In genomic region chr1:40315239-40315794, GRCh38 we compare ENCODE assay signal across 8 cellular contexts. TPM values are rescaled to one million over a fixed set of nuclear protein-coding genes. Genes with fewer than 3 reads are reported as not detected.
DNase-seq lines count a peak whose midpoint lies in the region; ATAC-seq and TF ChIP-seq lines count a peak whose summit lies in the region.

No MANE protein-coding gene starts in this region.

- H3K4me3 ChIP-seq in A673 (ENCODE audit: low read depth, low read length, poor library complexity, severe bottlenecking) = peak overlapping the region; percentile 56

- no peak for TF ChIP-seq EP300 in Ishikawa (IDR thresholded peaks at IDR 0.05; ENCODE audit: borderline replicate concordance)

- intact Hi-C loops in A673 (cut with micrococcal nuclease; ENCODE audit: unreplicated experiment) = loop anchor here (5.0 kb wide), 1 partner anchor 87 kb away; no protein-coding TSS in a partner anchor

- H3K9me3 ChIP-seq in A673 (ENCODE audit: low read depth, low read length, poor library complexity, severe bottlenecking) = no peaks in the 10 kb centered on the region

- TF ChIP-seq RAD21 in Ishikawa (IDR thresholded peaks at IDR 0.05; ENCODE audit: low read depth) = peak; percentile 75

- H3K4me1 ChIP-seq in A673 (ENCODE audit: insufficient read depth, low read length, poor library complexity, severe bottlenecking) = peaks cover 12% of the 10 kb centered on the region

- no peaks in the 10 kb centered on the region for H3K9me3 Mint-ChIP-seq in natural killer cell treated with Interleukin-12 subunit alpha and Interleukin-12 subunit beta and Interleukin-15 and Interleukin-18, amount 100 ng/mL, for 72 hours
- H3K9me3 Mint-ChIP-seq in stimulated activated memory B cell treated with anti-CD40 and anti-IgM and Interleukin-4, amounts not matched to agents 10 μg/mL and 1 μg/mL and 100 μg/mL, for 72 hours = no peaks in the 10 kb centered on the region

- peak; percentile 52 for ATAC-seq in GM18868 (IDR thresholded peaks at IDR 0.05; ENCODE audit: unreplicated experiment)
- peak; percentile 81 to 85 for ATAC-seq in natural killer cell treated with Interleukin-12 subunit alpha and Interleukin-12 subunit beta and Interleukin-15 and Interleukin-18, amount 100 ng/mL, for 72 hours
- peak; percentile 71 for ATAC-seq in stimulated activated memory B cell treated with anti-CD40 and anti-IgM and Interleukin-4, amounts not matched to agents 10 μg/mL and 1 μg/mL and 100 μg/mL, for 72 hours

- peak overlapping the region; percentile 43 for H3K27ac ChIP-seq in A673 (ENCODE audit: low read depth, low read length, poor library complexity, severe bottlenecking)

- BruUV-seq in A673 (replicated peaks; lab: Mats Ljungman, UMichigan) = no TSS peak

- peak overlapping the region in 1 of 2 donors; percentile 83 for H3K27ac Mint-ChIP-seq in natural killer cell treated with Interleukin-12 subunit alpha and Interleukin-12 subunit beta and Interleukin-15 and Interleukin-18, amount 100 ng/mL, for 72 hours
- peak overlapping the region; percentile 86 for H3K27ac Mint-ChIP-seq in stimulated activated memory B cell treated with anti-CD40 and anti-IgM and Interleukin-4, amounts not matched to agents 10 μg/mL and 1 μg/mL and 100 μg/mL, for 72 hours

- no peaks in the 10 kb centered on the region for H3K36me3 Mint-ChIP-seq in natural killer cell treated with Interleukin-12 subunit alpha and Interleukin-12 subunit beta and Interleukin-15 and Interleukin-18, amount 100 ng/mL, for 72 hours
- no peaks in the 10 kb centered on the region for H3K36me3 Mint-ChIP-seq in stimulated activated memory B cell treated with anti-CD40 and anti-IgM and Interleukin-4, amounts not matched to agents 10 μg/mL and 1 μg/mL and 100 μg/mL, for 72 hours

- TF ChIP-seq CTCF in A673 (conservative IDR thresholded peaks at IDR 0.05; ENCODE audit: low read depth, low read length) = peak; percentile 90

- H3K27me3 ChIP-seq in A673 (replicated peaks; ENCODE audit: insufficient read depth, low read depth, low read length, poor library complexity) = no peaks in the 10 kb centered on the region

- H3K4me3 Mint-ChIP-seq in natural killer cell treated with Interleukin-12 subunit alpha and Interleukin-12 subunit beta and Interleukin-15 and Interleukin-18, amount 100 ng/mL, for 72 hours = peak overlapping the region; percentile 85
- H3K4me3 Mint-ChIP-seq in stimulated activated memory B cell treated with anti-CD40 and anti-IgM and Interleukin-4, amounts not matched to agents 10 μg/mL and 1 μg/mL and 100 μg/mL, for 72 hours = peak overlapping the region; percentile 85

- peaks cover 18 to 19% of the 10 kb centered on the region in 2 donors for H3K27me3 Mint-ChIP-seq in natural killer cell treated with Interleukin-12 subunit alpha and Interleukin-12 subunit beta and Interleukin-15 and Interleukin-18, amount 100 ng/mL, for 72 hours
- no peaks in the 10 kb centered on the region for H3K27me3 Mint-ChIP-seq in stimulated activated memory B cell treated with anti-CD40 and anti-IgM and Interleukin-4, amounts not matched to agents 10 μg/mL and 1 μg/mL and 100 μg/mL, for 72 hours

- H3K36me3 ChIP-seq in A673 (ENCODE audit: insufficient read depth, low read length, poor library complexity, severe bottlenecking) = no peaks in the 10 kb centered on the region

- DNase-seq in A673 (ENCODE audit: low spot score) = peak; percentile 92
- DNase-seq in RPMI8226 = peak; percentile 90
- peak; percentile 82 for DNase-seq in activated effector memory CD4-positive, alpha-beta T cell treated with Interleukin-2 at 50 U/mL for 16 hours
- peak; percentile 77 for DNase-seq in fibroblast of the conjunctiva (ENCODE audit: low read depth)
- peak; percentile 81 for DNase-seq in natural killer cell treated with Interleukin-12 subunit alpha and Interleukin-12 subunit beta and Interleukin-15 and Interleukin-18, amount 100 ng/mL, for 72 hours (ENCODE audit: low spot score)

- H3K4me1 Mint-ChIP-seq in natural killer cell treated with Interleukin-12 subunit alpha and Interleukin-12 subunit beta and Interleukin-15 and Interleukin-18, amount 100 ng/mL, for 72 hours (ENCODE audit: low read depth in 2 of 2) = peaks cover 17 to 19% of the 10 kb centered on the region in 2 donors
- peaks cover 64% of the 10 kb centered on the region for H3K4me1 Mint-ChIP-seq in stimulated activated memory B cell treated with anti-CD40 and anti-IgM and Interleukin-4, amounts not matched to agents 10 μg/mL and 1 μg/mL and 100 μg/mL, for 72 hours

- CTCF ChIA-PET in A673 (lab: Charles Lee) = interaction anchor here (0.7 to 1.9 kb wide), 14 partner anchors 10 to 201 kb away, joined by 3 to 12 read pairs (median 4); partner anchors contain the start of gene ZMPSTE24

- POLR2A ChIA-PET in A673 (lab: Charles Lee; ENCODE audit: low non-redundant PET) = interaction anchor here (0.6 kb wide), 1 partner anchor 75 kb away, joined by 19 read pairs; no protein-coding TSS in a partner anchor

TF ChIP-seq in Ishikawa, 13 proteins besides CTCF, POLR2A, EP300 and RAD21:
- TF ChIP-seq TCF12 (IDR thresholded peaks at IDR 0.05; ENCODE audit: low read depth) = no peak
- no peak for TF ChIP-seq USF1 (IDR thresholded peaks at IDR 0.05)
- peak; percentile 67 for TF ChIP-seq MAX (IDR thresholded peaks at IDR 0.05)
- no peak for TF ChIP-seq TAF1 (IDR thresholded peaks at IDR 0.05; ENCODE audit: low read depth)
- TF ChIP-seq YY1 (IDR thresholded peaks at IDR 0.05; ENCODE audit: low read depth) = no peak
- TF ChIP-seq CEBPB (IDR thresholded peaks at IDR 0.05) = no peak
- no peak for TF ChIP-seq FOXM1 (IDR thresholded peaks at IDR 0.05; ENCODE audit: borderline replicate concordance, low read depth)
- no peak for TF ChIP-seq ZBTB7A (IDR thresholded peaks at IDR 0.05; ENCODE audit: low read depth)
- TF ChIP-seq EGR1 (IDR thresholded peaks at IDR 0.05) = no peak
- peak; percentile 22; the same call in 1 of the 2 replicates for TF ChIP-seq NFIC (IDR thresholded peaks at IDR 0.05)
- no peak for TF ChIP-seq CREB1 (IDR thresholded peaks at IDR 0.05; ENCODE audit: low read depth)
- TF ChIP-seq REST (IDR thresholded peaks at IDR 0.05; ENCODE audit: low read depth) = no peak
- no peak for TF ChIP-seq TEAD4 (IDR thresholded peaks at IDR 0.05)

RNA-seq across cellular contexts. Expression of gene COL9A2, which starts 1.8 kb away (rescaled TPM):
- total RNA-seq in A673 (2021) = 5.2 and 5.9 TPM in 2 replicates
- 1 to 10 TPM; 5.4 to 7.3 TPM for total RNA-seq in natural killer cell treated with Interleukin-12 subunit alpha and Interleukin-12 subunit beta and Interleukin-15 and Interleukin-18, amount 100 ng/mL, for 72 hours

RNA-seq across cellular contexts. Expression of gene ZMPSTE24, which starts 57.3 kb away (rescaled TPM):
- 57.5 and 72.1 TPM in 2 replicates for total RNA-seq in A673 (2021)
- 10 to 100 TPM; 36.9 to 38.5 TPM for total RNA-seq in natural killer cell treated with Interleukin-12 subunit alpha and Interleukin-12 subunit beta and Interleukin-15 and Interleukin-18, amount 100 ng/mL, for 72 hours

RNA-seq across cellular contexts. Expression of gene SMAP2, which starts 58.2 kb away (rescaled TPM):
- total RNA-seq in A673 (2021) = 52.0 and 58.5 TPM in 2 replicates
- 100 to 1,000 TPM; 132 to 158 TPM for total RNA-seq in natural killer cell treated with Interleukin-12 subunit alpha and Interleukin-12 subunit beta and Interleukin-15 and Interleukin-18, amount 100 ng/mL, for 72 hours

Comparison
In these comparisons a context has a peak if more than half of its experiments do, and no peak if none do; other contexts are left out.
1. Peak in every context shown above with its lines: DNase-seq, ATAC-seq, H3K4me3 ChIP-seq and H3K27ac ChIP-seq.